ENCODE assay signal across 8 cellular contexts in genomic region chr2:138007431-138007830, GRCh38. TPM values are rescaled to one million over a fixed set of nuclear protein-coding genes. Genes with fewer than 3 reads are reported as not detected.
"Had no signal": no experiment of that assay in that cellular context is flagged by ENCODE, and none has a peak within 500 bp of the region (broad histone marks: within the 10 kb centered on the region; RNA-seq: fewer than 3 reads in every experiment).

No MANE protein-coding gene starts in this region.

- FAIRE-seq: G401.6, GM12878, GM12891, GM18507, GM19239 had no signal

- ATAC-seq: GM12878 had no signal

- DNase-seq: GDM1, GF-D8 had no signal

- H3K4me3 ChIP-seq: GM12878 had no signal

RNA-seq across cellular contexts. Expression of gene HNMT, which starts 43.2 kb away (rescaled TPM):
- total RNA-seq: G401, GM12878 had no signal
- polyA plus RNA-seq: GM12878 had no signal
